ENCODE assay signal across 8 cellular contexts in the genomic region with DNA sequence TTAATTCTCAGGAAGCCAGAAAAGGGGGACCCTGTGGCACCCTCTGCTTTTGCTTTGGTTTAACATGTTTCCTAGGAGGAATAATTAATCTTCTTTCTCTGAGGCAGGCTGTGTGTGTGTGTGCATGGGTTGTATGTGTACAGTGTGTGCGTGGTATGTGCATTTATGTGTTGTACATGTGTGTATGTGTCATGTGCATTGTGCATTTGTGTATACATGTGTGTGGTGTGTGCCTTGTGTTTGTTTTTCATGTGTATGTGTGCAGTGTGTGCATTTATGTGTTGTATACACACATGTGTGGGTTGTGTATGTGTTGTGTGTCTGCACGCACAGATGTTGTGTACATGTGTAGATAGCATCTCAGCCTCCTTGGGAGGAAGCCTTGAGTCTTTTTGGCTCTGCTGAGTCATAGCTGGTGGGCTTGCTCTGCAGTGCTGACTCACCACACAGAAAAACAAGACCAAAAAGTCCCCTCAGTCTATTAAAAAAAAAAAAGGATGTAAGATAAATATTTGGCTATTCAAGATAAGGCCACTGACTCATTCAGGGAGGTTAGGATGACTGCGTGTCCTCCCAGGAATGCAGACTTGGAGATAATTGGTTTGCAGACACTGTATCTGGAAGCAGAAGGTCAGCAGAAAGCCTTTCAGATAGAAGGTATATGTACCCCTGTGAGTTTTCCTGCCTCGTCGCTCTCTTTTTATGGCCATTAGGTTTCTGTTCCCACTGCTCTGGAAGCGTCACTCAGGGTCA. TPM values are rescaled to one million over a fixed set of nuclear protein-coding genes. Genes with fewer than 3 reads are reported as not detected.
DNase-seq lines count a peak whose midpoint lies in the region; ATAC-seq and TF ChIP-seq lines count a peak whose summit lies in the region.

No MANE protein-coding gene starts in this region.

- peak; percentile 36 for DNase-seq in Calu3
- DNase-seq in SK-N-DZ (ENCODE audit: low spot score): peak; percentile 35
- peak; percentile 82 for DNase-seq in coronary artery (ENCODE audit: low spot score)
- peak in 2 of 3 donors; percentile 10 to 31 for DNase-seq in mucosa of descending colon
- no peak for DNase-seq in NCI-H2029 treated with DMSO at 0.1 percent for 48 hours (lab: John Stamatoyannopoulos, UW)

- no TSS peak for BruUV-seq in Calu3 (replicated peaks; lab: Mats Ljungman, UMichigan)

- intact Hi-C loops in Calu3 (cut with micrococcal nuclease; ENCODE audit: unreplicated experiment) (no loop called here), mucosa of descending colon (cut with DNase I, micrococcal nuclease) (no loop called here)

- no peak for TF ChIP-seq CTCF in Calu3 (IDR thresholded peaks at IDR 0.05; ENCODE audit: unreplicated experiment)
- TF ChIP-seq CTCF in coronary artery (IDR thresholded peaks at IDR 0.05): no peak
- TF ChIP-seq CTCF in mucosa of descending colon (IDR thresholded peaks at IDR 0.05): no peak

- no peaks in the 10 kb centered on the region for H3K27me3 Mint-ChIP-seq in Calu3 (ENCODE audit: unreplicated experiment)

- H3K36me3 Mint-ChIP-seq in Calu3 (ENCODE audit: insufficient read depth, unreplicated experiment): peaks cover 30% of the 10 kb centered on the region

- peak overlapping the region; percentile 92 to 99 for H3K27ac ChIP-seq in coronary artery

- peaks cover 23% of the 10 kb centered on the region for H3K4me1 ChIP-seq in mucosa of descending colon (ENCODE audit: low read depth)

- H3K36me3 ChIP-seq in mucosa of descending colon (ENCODE audit: low read depth): no peaks in the 10 kb centered on the region

- ATAC-seq in HG02642 (IDR thresholded peaks at IDR 0.05; ENCODE audit: poor library complexity, unreplicated experiment) (peak; percentile 53), mucosa of descending colon (peak; percentile 58), GM18858 (IDR thresholded peaks at IDR 0.05; ENCODE audit: unreplicated experiment) (no peak), HG02870 (IDR thresholded peaks at IDR 0.05; ENCODE audit: unreplicated experiment) (no peak)

- no peaks in the 10 kb centered on the region for H3K9me3 ChIP-seq in mucosa of descending colon

- H3K4me3 Mint-ChIP-seq in Calu3 (ENCODE audit: low read depth, unreplicated experiment): peak overlapping the region; percentile 9

- H3K27ac Mint-ChIP-seq in Calu3 (ENCODE audit: unreplicated experiment): peak overlapping the region; percentile 56

- H3K4me3 ChIP-seq in coronary artery (peak overlapping the region; percentile 27), mucosa of descending colon (no peak overlapping the region)

- H3K9me3 Mint-ChIP-seq in Calu3 (ENCODE audit: low read depth, unreplicated experiment): no peaks in the 10 kb centered on the region

- CTCF ChIA-PET in Calu3 (lab: Charles Lee): interaction anchor here (0.6 kb wide), 1 partner anchor 28 kb away, joined by 6 read pairs; no protein-coding TSS in a partner anchor

- peaks cover 71% of the 10 kb centered on the region for H3K4me1 Mint-ChIP-seq in Calu3 (ENCODE audit: low read depth, unreplicated experiment)

RNA-seq across cellular contexts. Expression of gene SYNJ2, which starts 58.6 kb away (rescaled TPM):
- 26.8 and 29.1 TPM in 2 replicates for total RNA-seq in Calu3 (2022)
- 0.82 and 1.5 TPM in 2 replicates for polyA plus RNA-seq in SK-N-DZ (2014; cell fraction: cytosol; rRNA removed)
- polyA plus RNA-seq in SK-N-DZ (2014; cell fraction: nucleus; rRNA removed): 0.77 and 1.4 TPM in 2 replicates
- 10 to 100 TPM; 28.3 to 45.9 (median 39.6) TPM for total RNA-seq in mucosa of descending colon

Comparison
In these comparisons a context has a peak if more than half of its experiments do, and no peak if none do; other contexts are left out.
1. ATAC-seq: peak in HG02642 (single experiment) and mucosa of descending colon (single experiment); none in GM18858 (single experiment) and HG02870 (single experiment).